9 cellular contexts compared by ENCODE assay signal in the genomic region with DNA sequence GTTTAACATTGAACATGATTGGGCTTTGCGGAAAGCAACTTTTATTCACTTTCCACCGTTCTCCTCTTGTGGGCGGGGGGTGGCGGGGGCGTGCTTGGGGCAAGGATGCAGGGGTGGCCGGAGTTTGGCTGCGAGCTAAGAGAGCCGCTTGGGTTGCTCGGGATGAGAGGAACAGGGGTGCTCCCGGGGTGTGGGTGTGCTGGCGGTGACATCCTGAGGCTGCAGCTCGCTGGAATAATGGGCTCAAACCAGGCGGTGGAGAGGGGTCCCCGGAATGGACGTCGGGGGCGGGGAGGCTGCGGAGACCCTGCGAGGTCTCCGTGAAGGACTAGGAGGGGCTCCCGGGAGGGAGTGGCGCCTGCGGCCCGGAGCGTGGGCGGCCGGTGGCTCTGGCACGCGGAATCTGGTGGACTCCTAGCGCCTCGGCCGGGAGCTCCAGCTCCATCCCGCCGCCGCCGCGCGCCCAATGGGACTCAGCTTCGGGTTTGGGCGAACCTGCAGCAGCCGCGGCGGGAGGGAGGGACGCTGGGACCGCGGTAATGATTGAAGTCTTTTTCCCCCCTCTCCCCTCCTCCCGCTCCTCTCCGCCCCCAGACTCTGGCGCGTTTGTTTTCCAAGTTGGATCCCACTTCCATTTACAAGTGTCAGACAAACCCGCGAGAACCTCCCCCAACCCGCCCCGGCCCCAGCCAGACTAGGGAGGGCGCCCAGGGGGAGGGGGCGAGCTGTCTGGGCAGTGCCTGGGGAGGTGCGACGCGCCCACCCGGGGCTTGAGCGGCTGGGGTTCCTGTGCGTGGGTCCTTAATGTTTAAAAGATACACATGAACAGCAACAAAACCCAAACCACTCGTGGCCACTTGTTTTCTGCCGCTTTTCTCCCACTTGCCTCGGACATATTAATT. TPM values are rescaled to one million over a fixed set of nuclear protein-coding genes. Genes with fewer than 3 reads are reported as not detected.
DNase-seq lines count a peak whose midpoint lies in the region; ATAC-seq and TF ChIP-seq lines count a peak whose summit lies in the region.
"Had no signal": no experiment of that assay in that cellular context is flagged by ENCODE, and none has a peak within 500 bp of the region (broad histone marks: within the 10 kb centered on the region; RNA-seq: fewer than 3 reads in every experiment).

No MANE protein-coding gene starts in this region.

- no peaks in the 10 kb centered on the region for H3K36me3 ChIP-seq in ES-I3 (ENCODE audit: insufficient read depth, low read length)
- no peaks in the 10 kb centered on the region for H3K36me3 ChIP-seq in SJCRH30
- H3K36me3 ChIP-seq in rectal smooth muscle tissue (ENCODE audit: control insufficient read depth, insufficient read depth, low read length): no peaks in the 10 kb centered on the region
- no peaks in the 10 kb centered on the region for H3K36me3 ChIP-seq in spleen

- H3K9ac ChIP-seq in ES-I3 (ENCODE audit: low read depth, low read length) (peak overlapping the region; percentile 77), rectal smooth muscle tissue (ENCODE audit: low read length) (no peak overlapping the region)

- no peak for TF ChIP-seq POLR2A in spleen (IDR thresholded peaks at IDR 0.05)

- peak; percentile 54 to 73 for DNase-seq in SJCRH30
- peak; percentile 18 to 70 (median 38) for DNase-seq in right cardiac atrium
- no peak for DNase-seq in effector CD8-positive, alpha-beta T cell (lab: John Stamatoyannopoulos, UW)
- DNase-seq in activated CD4-positive, alpha-beta T cell treated with anti-CD3 and anti-CD28 coated beads, Interleukin-2, amount 50 U/mL, for 48 hours: no peak
- no peak for DNase-seq in spleen
- DNase-seq: T-helper 1 cell had no signal

- H3K9me3 ChIP-seq in ES-I3 (ENCODE audit: control insufficient read depth, insufficient read depth, low read length) (no peaks in the 10 kb centered on the region), SJCRH30 (replicated peaks) (no peaks in the 10 kb centered on the region), right cardiac atrium (ENCODE audit: control insufficient read depth, low read length) (no peaks in the 10 kb centered on the region), spleen (peaks cover 0 to under 1% (median 0%) of the 10 kb centered on the region in 8 donors)

- H3K27me3 ChIP-seq in SJCRH30 (no peaks in the 10 kb centered on the region), right cardiac atrium (ENCODE audit: control insufficient read depth, insufficient read depth) (no peaks in the 10 kb centered on the region), rectal smooth muscle tissue (ENCODE audit: control insufficient read depth, insufficient read depth, low read length) (peaks cover 14% of the 10 kb centered on the region), spleen (replicated peaks in 1 of 7) (peaks cover 0 to 96% (median 42%) of the 10 kb centered on the region in 7 donors)

- peaks cover 30% of the 10 kb centered on the region for H3K4me1 ChIP-seq in ES-I3 (ENCODE audit: insufficient read depth, low read length)
- H3K4me1 ChIP-seq in SJCRH30: peaks cover 12% of the 10 kb centered on the region
- peaks cover 3% of the 10 kb centered on the region for H3K4me1 ChIP-seq in right cardiac atrium (ENCODE audit: control insufficient read depth, insufficient read depth, low read length)
- H3K4me1 ChIP-seq in rectal smooth muscle tissue (ENCODE audit: control insufficient read depth, insufficient read depth, low read length): peaks cover 3% of the 10 kb centered on the region
- peaks cover 0 to 31% (median 12%) of the 10 kb centered on the region in 6 donors for H3K4me1 ChIP-seq in spleen

- intact Hi-C loops in right cardiac atrium (cut with DNase I): no loop called here
- intact Hi-C loops in spleen (cut with DNase I; ENCODE audit: low total_unique reads): no loop called here

- no peak for TF ChIP-seq CTCF in spleen (IDR thresholded peaks at IDR 0.05 in 8 of 11, conservative IDR thresholded peaks at IDR 0.05 in 3 of 11)

- WGBS in right cardiac atrium: under 1% methylated on average over 65 of the region's 65 CpGs
- 2 to 5% (median 4%) methylated on average over 36 to 65 of the region's 65 CpGs for WGBS in spleen, 5 donors

- ATAC-seq in right cardiac atrium (peak in 1 of 2 donors; percentile 38), HG02840 (IDR thresholded peaks at IDR 0.05; ENCODE audit: low FRiP score, unreplicated experiment) (no peak)

- H3K27ac ChIP-seq in SJCRH30 (peak overlapping the region; percentile 72), right cardiac atrium (ENCODE audit: low read length) (no peak overlapping the region), rectal smooth muscle tissue (ENCODE audit: low read depth, low read length) (no peak overlapping the region), spleen (no peak overlapping the region)

- H3K4me3 ChIP-seq in SJCRH30 (peak overlapping the region; percentile 68), right cardiac atrium (ENCODE audit: low read length) (peak overlapping the region; percentile 37), rectal smooth muscle tissue (ENCODE audit: low read length) (peak overlapping the region; percentile 53), spleen (peak overlapping the region in 2 of 8 donors; percentile 4 to 49)

RNA-seq across cellular contexts. Expression of a gene that starts 2.0 kb away (rescaled TPM):
- total RNA-seq in SJCRH30 (2014; rRNA removed; shearing (Covaris generic)): 20.1 and 23.1 TPM in 2 replicates
- total RNA-seq in right cardiac atrium (1 to 10 TPM; 1.1 to 3.0 (median 1.3) TPM), spleen (under 1 TPM; 0.17 to 0.57 (median 0.37) TPM)
- polyA plus RNA-seq in right cardiac atrium (0.25 TPM), spleen (under 1 TPM; 0.02 to 0.03 (median 0.03) TPM)

Comparison
In these comparisons a context has a peak if more than half of its experiments do, and no peak if none do; other contexts are left out.
1. DNase-seq: peak in SJCRH30 (2 of 2) and right cardiac atrium (3 of 3); none in effector CD8-positive, alpha-beta T cell (single experiment), activated CD4-positive, alpha-beta T cell treated with anti-CD3 and anti-CD28 coated beads, Interleukin-2, amount 50 U/mL, for 48 hours (0 of 2) and spleen (single experiment).